ENCODE assay signal across 1 cellular context in the genomic region with DNA sequence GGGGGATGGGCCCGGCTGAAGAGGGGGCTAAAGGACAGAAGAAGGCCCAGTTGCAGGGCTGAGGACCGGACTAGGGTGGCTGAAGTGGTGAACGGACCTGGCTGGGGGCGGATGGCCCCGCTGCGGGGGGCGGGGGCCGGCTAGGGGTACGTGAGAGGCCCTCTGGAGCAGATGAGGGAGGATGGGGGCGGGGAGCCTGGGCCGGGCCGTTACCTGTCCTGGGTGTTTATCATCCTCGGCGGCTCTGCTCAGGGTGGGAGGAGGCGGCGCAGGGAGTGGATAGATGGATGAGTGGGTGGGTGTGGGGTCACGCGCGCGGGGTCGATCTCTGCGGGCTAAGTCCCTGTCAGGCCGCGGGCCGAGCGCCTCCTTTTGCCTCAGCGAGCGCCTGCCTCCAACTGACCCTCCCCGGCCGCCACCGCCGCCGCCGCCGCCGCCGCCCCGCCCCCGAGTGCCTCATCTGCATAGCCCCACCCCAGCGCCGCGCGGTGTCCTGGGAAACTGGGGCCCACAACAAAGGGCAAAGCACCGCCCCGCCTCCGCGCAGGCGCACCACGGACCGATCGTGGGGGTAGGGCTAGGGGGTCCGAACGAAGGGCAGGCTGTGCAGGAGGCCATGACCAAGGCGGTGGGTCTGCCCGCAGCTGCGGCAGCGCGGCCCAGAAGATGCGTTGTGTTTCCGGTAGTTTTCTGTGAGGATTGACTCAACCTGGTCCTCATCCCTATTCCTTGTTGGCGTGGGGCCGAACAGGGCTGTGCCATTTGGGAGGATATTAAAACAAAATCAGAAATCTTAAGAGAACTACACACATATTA.
TF ChIP-seq lines count a peak whose summit lies in the region.

No MANE protein-coding gene starts in this region.

TF ChIP-seq in K562, 482 proteins besides CTCF, POLR2A, EP300 and RAD21 (continued from another document and continues in another):
- TF ChIP-seq, protein P1, sequence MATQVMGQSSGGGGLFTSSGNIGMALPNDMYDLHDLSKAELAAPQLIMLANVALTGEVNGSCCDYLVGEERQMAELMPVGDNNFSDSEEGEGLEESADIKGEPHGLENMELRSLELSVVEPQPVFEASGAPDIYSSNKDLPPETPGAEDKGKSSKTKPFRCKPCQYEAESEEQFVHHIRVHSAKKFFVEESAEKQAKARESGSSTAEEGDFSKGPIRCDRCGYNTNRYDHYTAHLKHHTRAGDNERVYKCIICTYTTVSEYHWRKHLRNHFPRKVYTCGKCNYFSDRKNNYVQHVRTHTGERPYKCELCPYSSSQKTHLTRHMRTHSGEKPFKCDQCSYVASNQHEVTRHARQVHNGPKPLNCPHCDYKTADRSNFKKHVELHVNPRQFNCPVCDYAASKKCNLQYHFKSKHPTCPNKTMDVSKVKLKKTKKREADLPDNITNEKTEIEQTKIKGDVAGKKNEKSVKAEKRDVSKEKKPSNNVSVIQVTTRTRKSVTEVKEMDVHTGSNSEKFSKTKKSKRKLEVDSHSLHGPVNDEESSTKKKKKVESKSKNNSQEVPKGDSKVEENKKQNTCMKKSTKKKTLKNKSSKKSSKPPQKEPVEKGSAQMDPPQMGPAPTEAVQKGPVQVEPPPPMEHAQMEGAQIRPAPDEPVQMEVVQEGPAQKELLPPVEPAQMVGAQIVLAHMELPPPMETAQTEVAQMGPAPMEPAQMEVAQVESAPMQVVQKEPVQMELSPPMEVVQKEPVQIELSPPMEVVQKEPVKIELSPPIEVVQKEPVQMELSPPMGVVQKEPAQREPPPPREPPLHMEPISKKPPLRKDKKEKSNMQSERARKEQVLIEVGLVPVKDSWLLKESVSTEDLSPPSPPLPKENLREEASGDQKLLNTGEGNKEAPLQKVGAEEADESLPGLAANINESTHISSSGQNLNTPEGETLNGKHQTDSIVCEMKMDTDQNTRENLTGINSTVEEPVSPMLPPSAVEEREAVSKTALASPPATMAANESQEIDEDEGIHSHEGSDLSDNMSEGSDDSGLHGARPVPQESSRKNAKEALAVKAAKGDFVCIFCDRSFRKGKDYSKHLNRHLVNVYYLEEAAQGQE (CRISPR knock-in tag; IDR thresholded peaks at IDR 0.05; ENCODE audit: low read depth), result no peak
- no peak for TF ChIP-seq HOXB6 (CRISPR knock-in tag; IDR thresholded peaks at IDR 0.05; ENCODE audit: borderline replicate concordance)
- peak; percentile 67 for TF ChIP-seq RBBP5 (IDR thresholded peaks at IDR 0.05; ENCODE audit: borderline replicate concordance, insufficient read depth, low read length, poor library complexity, severe bottlenecking)
- TF ChIP-seq, protein P2, sequence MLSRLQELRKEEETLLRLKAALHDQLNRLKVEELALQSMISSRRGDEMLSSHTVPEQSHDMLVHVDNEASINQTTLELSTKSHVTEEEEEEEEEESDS (CRISPR knock-in tag; IDR thresholded peaks at IDR 0.05), result no peak
- TF ChIP-seq PTRF (tag; IDR thresholded peaks at IDR 0.05), result no peak
- no peak for TF ChIP-seq DDX20 (tag; IDR thresholded peaks at IDR 0.05; ENCODE audit: low read depth)
- TF ChIP-seq EGR1 (conservative IDR thresholded peaks at IDR 0.05), result peak; percentile 83
- TF ChIP-seq ATF1 (CRISPR knock-in tag; IDR thresholded peaks at IDR 0.05), result no peak
- TF ChIP-seq ATF1 (tag; IDR thresholded peaks at IDR 0.05), result no peak
- 0 out of 2 replicates have a peak, but pooled peaks have one; percentile 20 for TF ChIP-seq DMBX1 (CRISPR knock-in tag; IDR thresholded peaks at IDR 0.05; ENCODE audit: borderline replicate concordance)
- TF ChIP-seq MTA3 (IDR thresholded peaks at IDR 0.05; ENCODE audit: borderline replicate concordance), result peak; percentile 86; the same call in 1 of the 2 replicates
- no peak for TF ChIP-seq ZNF124 (CRISPR knock-in tag; IDR thresholded peaks at IDR 0.05)
- no peak for TF ChIP-seq ZNF695 (CRISPR knock-in tag; IDR thresholded peaks at IDR 0.05)
- TF ChIP-seq, protein P3, sequence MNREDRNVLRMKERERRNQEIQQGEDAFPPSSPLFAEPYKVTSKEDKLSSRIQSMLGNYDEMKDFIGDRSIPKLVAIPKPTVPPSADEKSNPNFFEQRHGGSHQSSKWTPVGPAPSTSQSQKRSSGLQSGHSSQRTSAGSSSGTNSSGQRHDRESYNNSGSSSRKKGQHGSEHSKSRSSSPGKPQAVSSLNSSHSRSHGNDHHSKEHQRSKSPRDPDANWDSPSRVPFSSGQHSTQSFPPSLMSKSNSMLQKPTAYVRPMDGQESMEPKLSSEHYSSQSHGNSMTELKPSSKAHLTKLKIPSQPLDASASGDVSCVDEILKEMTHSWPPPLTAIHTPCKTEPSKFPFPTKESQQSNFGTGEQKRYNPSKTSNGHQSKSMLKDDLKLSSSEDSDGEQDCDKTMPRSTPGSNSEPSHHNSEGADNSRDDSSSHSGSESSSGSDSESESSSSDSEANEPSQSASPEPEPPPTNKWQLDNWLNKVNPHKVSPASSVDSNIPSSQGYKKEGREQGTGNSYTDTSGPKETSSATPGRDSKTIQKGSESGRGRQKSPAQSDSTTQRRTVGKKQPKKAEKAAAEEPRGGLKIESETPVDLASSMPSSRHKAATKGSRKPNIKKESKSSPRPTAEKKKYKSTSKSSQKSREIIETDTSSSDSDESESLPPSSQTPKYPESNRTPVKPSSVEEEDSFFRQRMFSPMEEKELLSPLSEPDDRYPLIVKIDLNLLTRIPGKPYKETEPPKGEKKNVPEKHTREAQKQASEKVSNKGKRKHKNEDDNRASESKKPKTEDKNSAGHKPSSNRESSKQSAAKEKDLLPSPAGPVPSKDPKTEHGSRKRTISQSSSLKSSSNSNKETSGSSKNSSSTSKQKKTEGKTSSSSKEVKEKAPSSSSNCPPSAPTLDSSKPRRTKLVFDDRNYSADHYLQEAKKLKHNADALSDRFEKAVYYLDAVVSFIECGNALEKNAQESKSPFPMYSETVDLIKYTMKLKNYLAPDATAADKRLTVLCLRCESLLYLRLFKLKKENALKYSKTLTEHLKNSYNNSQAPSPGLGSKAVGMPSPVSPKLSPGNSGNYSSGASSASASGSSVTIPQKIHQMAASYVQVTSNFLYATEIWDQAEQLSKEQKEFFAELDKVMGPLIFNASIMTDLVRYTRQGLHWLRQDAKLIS (CRISPR knock-in tag; IDR thresholded peaks at IDR 0.05), result no peak
- TF ChIP-seq, protein P4, sequence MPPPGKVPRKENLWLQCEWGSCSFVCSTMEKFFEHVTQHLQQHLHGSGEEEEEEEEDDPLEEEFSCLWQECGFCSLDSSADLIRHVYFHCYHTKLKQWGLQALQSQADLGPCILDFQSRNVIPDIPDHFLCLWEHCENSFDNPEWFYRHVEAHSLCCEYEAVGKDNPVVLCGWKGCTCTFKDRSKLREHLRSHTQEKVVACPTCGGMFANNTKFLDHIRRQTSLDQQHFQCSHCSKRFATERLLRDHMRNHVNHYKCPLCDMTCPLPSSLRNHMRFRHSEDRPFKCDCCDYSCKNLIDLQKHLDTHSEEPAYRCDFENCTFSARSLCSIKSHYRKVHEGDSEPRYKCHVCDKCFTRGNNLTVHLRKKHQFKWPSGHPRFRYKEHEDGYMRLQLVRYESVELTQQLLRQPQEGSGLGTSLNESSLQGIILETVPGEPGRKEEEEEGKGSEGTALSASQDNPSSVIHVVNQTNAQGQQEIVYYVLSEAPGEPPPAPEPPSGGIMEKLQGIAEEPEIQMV (tag; conservative IDR thresholded peaks at IDR 0.05; ENCODE audit: low read depth), result no peak
- no peak for TF ChIP-seq CREB1 (IDR thresholded peaks at IDR 0.05)
- peak; percentile 33; the same call in 1 of the 2 replicates for TF ChIP-seq CREB1 (CRISPR knock-in tag; IDR thresholded peaks at IDR 0.05)
- TF ChIP-seq CSDE1 (IDR thresholded peaks at IDR 0.05), result no peak
- TF ChIP-seq CCAR2 (IDR thresholded peaks at IDR 0.05; ENCODE audit: low read depth, low read length), result no peak
- peak; percentile 65 for TF ChIP-seq SUPT5H (IDR thresholded peaks at IDR 0.05)
- TF ChIP-seq SRSF3 (IDR thresholded peaks at IDR 0.05; ENCODE audit: insufficient read depth, low read length), result no peak
- no peak for TF ChIP-seq ARHGAP35 (IDR thresholded peaks at IDR 0.05; ENCODE audit: partially characterized antibody)
- no peak for TF ChIP-seq ZNF239 (CRISPR knock-in tag; IDR thresholded peaks at IDR 0.05)
- TF ChIP-seq KDM5B (IDR thresholded peaks at IDR 0.05; ENCODE audit: insufficient replicate concordance, low read depth, low read length), result peak; percentile 75
- peak; percentile 53; the same call in 1 of the 2 replicates for TF ChIP-seq CHD2 (IDR thresholded peaks at IDR 0.05; ENCODE audit: low read depth, low read length)
- TF ChIP-seq FOXJ2 (tag; IDR thresholded peaks at IDR 0.05), result peak; percentile 98
- no peak for TF ChIP-seq ZNF707 (CRISPR knock-in tag; conservative IDR thresholded peaks at IDR 0.05)
- TF ChIP-seq GTF2E2 (tag; IDR thresholded peaks at IDR 0.05), result no peak
- TF ChIP-seq ZKSCAN1 (IDR thresholded peaks at IDR 0.05; ENCODE audit: low read depth, low read length), result no peak
- TF ChIP-seq, protein P5, sequence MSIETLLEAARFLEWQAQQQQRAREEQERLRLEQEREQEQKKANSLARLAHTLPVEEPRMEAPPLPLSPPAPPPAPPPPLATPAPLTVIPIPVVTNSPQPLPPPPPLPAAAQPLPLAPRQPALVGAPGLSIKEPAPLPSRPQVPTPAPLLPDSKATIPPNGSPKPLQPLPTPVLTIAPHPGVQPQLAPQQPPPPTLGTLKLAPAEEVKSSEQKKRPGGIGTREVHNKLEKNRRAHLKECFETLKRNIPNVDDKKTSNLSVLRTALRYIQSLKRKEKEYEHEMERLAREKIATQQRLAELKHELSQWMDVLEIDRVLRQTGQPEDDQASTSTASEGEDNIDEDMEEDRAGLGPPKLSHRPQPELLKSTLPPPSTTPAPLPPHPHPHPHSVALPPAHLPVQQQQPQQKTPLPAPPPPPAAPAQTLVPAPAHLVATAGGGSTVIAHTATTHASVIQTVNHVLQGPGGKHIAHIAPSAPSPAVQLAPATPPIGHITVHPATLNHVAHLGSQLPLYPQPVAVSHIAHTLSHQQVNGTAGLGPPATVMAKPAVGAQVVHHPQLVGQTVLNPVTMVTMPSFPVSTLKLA (conservative IDR thresholded peaks at IDR 0.05), result peak in 1 of 2 experiments; percentile 26; a peak in 1 of 4 replicates
- 0 out of 2 replicates have a peak, but pooled peaks have one; percentile 2 for TF ChIP-seq CBFA2T3 (IDR thresholded peaks at IDR 0.05)
- TF ChIP-seq, protein P6, sequence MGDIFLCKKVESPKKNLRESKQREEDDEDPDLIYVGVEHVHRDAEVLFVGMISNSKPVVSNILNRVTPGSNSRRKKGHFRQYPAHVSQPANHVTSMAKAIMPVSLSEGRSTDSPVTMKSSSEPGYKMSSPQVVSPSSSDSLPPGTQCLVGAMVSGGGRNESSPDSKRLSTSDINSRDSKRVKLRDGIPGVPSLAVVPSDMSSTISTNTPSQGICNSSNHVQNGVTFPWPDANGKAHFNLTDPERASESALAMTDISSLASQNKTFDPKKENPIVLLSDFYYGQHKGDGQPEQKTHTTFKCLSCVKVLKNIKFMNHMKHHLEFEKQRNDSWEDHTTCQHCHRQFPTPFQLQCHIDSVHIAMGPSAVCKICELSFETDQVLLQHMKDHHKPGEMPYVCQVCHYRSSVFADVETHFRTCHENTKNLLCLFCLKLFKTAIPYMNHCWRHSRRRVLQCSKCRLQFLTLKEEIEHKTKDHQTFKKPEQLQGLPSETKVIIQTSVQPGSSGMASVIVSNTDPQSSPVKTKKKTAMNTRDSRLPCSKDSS (IDR thresholded peaks at IDR 0.05; ENCODE audit: low read depth, partially characterized antibody), result no peak
- TF ChIP-seq ZBTB1 (CRISPR knock-in tag; IDR thresholded peaks at IDR 0.05; ENCODE audit: borderline replicate concordance, low read depth), result no peak
- no peak for TF ChIP-seq ZNF274 (IDR thresholded peaks at IDR 0.05; ENCODE audit: borderline replicate concordance, low read depth, low read length)
- TF ChIP-seq TEAD1 (CRISPR knock-in tag; IDR thresholded peaks at IDR 0.05), result no peak
- no peak for TF ChIP-seq HMG20A (CRISPR knock-in tag; conservative IDR thresholded peaks at IDR 0.05)
- 0 out of 2 replicates have a peak, but pooled peaks have one; percentile 14 for TF ChIP-seq ZZZ3 (IDR thresholded peaks at IDR 0.05)
- TF ChIP-seq COPS2 (conservative IDR thresholded peaks at IDR 0.05), result no peak
- peak; percentile 69 for TF ChIP-seq ZBTB7A (IDR thresholded peaks at IDR 0.05; ENCODE audit: borderline replicate concordance, control insufficient read depth, low read depth, low read length)
- TF ChIP-seq HNRNPK (IDR thresholded peaks at IDR 0.05; ENCODE audit: low read depth, low read length, poor library complexity, severe bottlenecking), result peak; percentile 22
- TF ChIP-seq MYBL2 (IDR thresholded peaks at IDR 0.05; ENCODE audit: low read depth), result no peak
- TF ChIP-seq MYBL2 (CRISPR knock-in tag; IDR thresholded peaks at IDR 0.05; ENCODE audit: borderline replicate concordance), result no peak
- no peak for TF ChIP-seq MIER1 (IDR thresholded peaks at IDR 0.05; ENCODE audit: low read depth)
- TF ChIP-seq SMARCC2 (IDR thresholded peaks at IDR 0.05; ENCODE audit: low read depth), result no peak
- peak; percentile 30; the same call in 1 of the 2 replicates for TF ChIP-seq CTBP1 (IDR thresholded peaks at IDR 0.05; ENCODE audit: borderline replicate concordance)
